Comparison of ENCODE assay signal across 8 cellular contexts in the genomic region with DNA sequence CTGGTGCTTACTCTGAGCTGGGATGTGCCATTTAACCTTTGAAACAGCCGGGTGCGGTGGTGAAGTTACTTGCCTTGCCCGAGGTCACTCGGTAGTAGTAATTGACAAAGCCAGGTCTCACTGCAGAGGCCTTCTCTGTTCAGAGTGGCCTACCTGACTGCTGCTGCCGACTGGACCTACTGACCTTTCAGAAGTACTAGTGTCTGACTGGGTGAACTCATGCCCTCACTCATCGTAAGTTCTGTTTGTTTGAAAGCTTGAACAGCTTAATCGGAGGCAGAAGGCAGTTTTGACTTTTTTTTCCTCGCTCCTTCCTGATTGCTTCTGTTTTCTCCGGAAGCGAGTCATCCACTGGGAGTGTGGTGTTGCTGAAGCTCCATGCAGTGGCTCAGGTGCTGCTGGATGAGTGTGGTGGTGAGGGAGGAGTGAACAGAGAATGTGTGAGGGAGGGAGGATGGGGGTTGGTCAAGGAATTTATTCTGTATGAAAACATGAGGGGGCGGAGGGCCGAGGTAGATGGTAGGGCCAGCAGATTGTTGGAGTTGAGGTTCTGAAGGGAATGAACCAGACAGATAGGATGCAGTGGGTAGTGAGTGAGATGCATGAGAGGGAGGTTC. TPM values are rescaled to one million over a fixed set of nuclear protein-coding genes. Genes with fewer than 3 reads are reported as not detected.
DNase-seq lines count a peak whose midpoint lies in the region; ATAC-seq and TF ChIP-seq lines count a peak whose summit lies in the region.

No MANE protein-coding gene starts in this region.

- H3K4me2 ChIP-seq in parathyroid adenoma (ENCODE audit: low read length), result peak overlapping the region; percentile 98

- H3K9me3 ChIP-seq in parathyroid adenoma (ENCODE audit: control insufficient read depth, low read length), result no peaks in the 10 kb centered on the region

- H3K79me2 ChIP-seq in parathyroid adenoma, result peaks cover 64% of the 10 kb centered on the region

- H3K27me3 ChIP-seq in parathyroid adenoma (ENCODE audit: control insufficient read depth, insufficient read depth, low read length), result no peaks in the 10 kb centered on the region

- peak overlapping the region; percentile 93 for H3K4me3 ChIP-seq in parathyroid adenoma (ENCODE audit: low read depth, low read length)

- H3K36me3 ChIP-seq in parathyroid adenoma (ENCODE audit: control insufficient read depth, insufficient read depth, low read length), result no peaks in the 10 kb centered on the region

- DNase-seq in EH (ENCODE audit: low read depth) (peak; percentile 66), middle frontal gyrus (ENCODE audit: extremely low spot score, low spot score) (no peak)
- DNase-seq in stimulated activated CD8-positive, alpha-beta memory T cell treated with anti-CD3 and anti-CD28 coated beads, Interleukin-4, amount 100 ng/mL, for 48 hours, result no peak
- DNase-seq in stimulated activated naive CD4-positive, alpha-beta T cell (lab: John Stamatoyannopoulos, UW), result no peak

- ATAC-seq in esophagus mucosa (peak; percentile 27), GM19023 (IDR thresholded peaks at IDR 0.05; ENCODE audit: unreplicated experiment) (no peak)

- H3K9ac ChIP-seq in parathyroid adenoma, result no peak overlapping the region

- H3K4me1 ChIP-seq in parathyroid adenoma, result peaks cover 9% of the 10 kb centered on the region

- H2AFZ ChIP-seq in parathyroid adenoma, result no peak overlapping the region

- no peak for TF ChIP-seq CTCF in parathyroid adenoma (IDR thresholded peaks at IDR 0.05)

- H3K27ac ChIP-seq in parathyroid adenoma, result peak overlapping the region; percentile 90

TF ChIP-seq in PFSK-1, 5 proteins besides CTCF, POLR2A, EP300 and RAD21:
- TF ChIP-seq FOXP2 (optimal IDR thresholded peaks at IDR 0.05; ENCODE audit: borderline replicate concordance, extremely low read depth, extremely low read length, insufficient read depth) (peak; percentile 8), SIN3A (IDR thresholded peaks at IDR 0.05; ENCODE audit: borderline replicate concordance, insufficient read depth, low read length) (no peak)

RNA-seq across cellular contexts. Expression of gene SPINT2, which starts 2.7 kb away (rescaled TPM):
- 2.3 TPM for polyA plus RNA-seq in PFSK-1 (2012; ENCODE audit: insufficient read length, low read depth)
- total RNA-seq in esophagus mucosa, result 356 TPM

RNA-seq across cellular contexts. Expression of gene PPP1R14A, which starts 10.9 kb away (rescaled TPM):
- polyA plus RNA-seq in PFSK-1 (2012; ENCODE audit: insufficient read length, low read depth), result not detected
- 2.8 TPM for total RNA-seq in esophagus mucosa

RNA-seq across cellular contexts. Expression of gene C19orf33, which starts 37.0 kb away (rescaled TPM):
- polyA plus RNA-seq in PFSK-1 (2012; ENCODE audit: insufficient read length, low read depth), result not detected
- total RNA-seq in esophagus mucosa, result 272 TPM

RNA-seq across cellular contexts. Expression of gene DPF1, which starts 43.1 kb away (rescaled TPM):
- polyA plus RNA-seq in PFSK-1 (2012; ENCODE audit: insufficient read length, low read depth), result 1.3 TPM
- 0.16 TPM for total RNA-seq in esophagus mucosa

RNA-seq across cellular contexts. Expression of gene YIF1B, which starts 48.7 kb away (rescaled TPM):
- 118 TPM for polyA plus RNA-seq in PFSK-1 (2012; ENCODE audit: insufficient read length, low read depth)
- total RNA-seq in esophagus mucosa, result 43.1 TPM
